ENCODE assay signal across 8 cellular contexts in the genomic region with DNA sequence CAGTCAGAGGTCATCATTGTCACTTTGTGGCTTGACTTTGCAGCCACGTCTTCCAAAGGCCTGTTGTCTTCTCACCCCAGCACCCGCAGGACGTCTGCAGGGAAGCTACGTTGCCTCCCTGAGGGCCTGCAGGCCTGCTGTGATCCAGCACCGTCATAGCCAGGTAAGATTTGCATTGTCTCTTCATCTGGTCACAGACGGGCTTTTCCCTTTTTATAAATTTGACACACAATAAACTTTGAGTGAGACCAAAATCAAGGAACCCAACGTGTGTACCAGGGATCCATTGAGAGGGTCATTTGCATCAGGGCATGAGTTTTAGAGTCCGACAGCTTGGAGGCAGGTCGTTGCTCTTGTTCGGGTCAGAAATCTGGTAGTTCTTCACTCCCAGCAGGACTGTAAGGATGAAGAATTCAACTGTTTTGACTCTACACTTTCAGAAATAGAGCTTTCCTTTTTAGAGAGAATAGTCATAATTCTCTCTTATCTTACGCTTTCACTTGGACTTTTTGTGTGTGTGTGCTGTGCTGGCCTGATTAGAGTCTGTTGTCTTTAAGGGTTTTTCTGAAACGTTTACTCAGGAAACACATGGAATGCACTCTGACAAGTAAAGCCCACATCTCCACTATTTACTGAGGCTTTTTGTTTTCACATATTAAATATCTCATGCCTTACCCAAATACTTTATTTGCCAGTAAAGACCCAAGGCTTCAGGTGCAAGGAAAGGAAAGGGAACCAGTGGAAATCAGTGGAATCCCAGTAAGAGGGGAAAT.
DNase-seq lines count a peak whose midpoint lies in the region; ATAC-seq and TF ChIP-seq lines count a peak whose summit lies in the region.

No MANE protein-coding gene starts in this region.

- TF ChIP-seq EP300 in tibial nerve (IDR thresholded peaks at IDR 0.05) = no peak

- H3K4me1 ChIP-seq in DND-41 (ENCODE audit: insufficient read depth, low read length) (peaks cover 40% of the 10 kb centered on the region), Peyer's patch (no peaks in the 10 kb centered on the region), tibial nerve (peaks cover 0 to 4% (median 2%) of the 10 kb centered on the region in 4 donors), esophagus squamous epithelium (no peaks in the 10 kb centered on the region)

- DNase-seq in DND-41 = peak; percentile 29
- DNase-seq in Peyer's patch = peak in 1 of 3 donors; percentile 67
- DNase-seq in effector CD4-positive, alpha-beta T cell = peak; percentile 63
- DNase-seq in tibial nerve (ENCODE audit: low spot score in 2 of 2) = no peak
- DNase-seq in iPS-NIHi11 (ENCODE audit: low spot score) = no peak
- DNase-seq in esophagus squamous epithelium (lab: John Stamatoyannopoulos, UW) = no peak
- no peak for DNase-seq in WERI-Rb-1

- TF ChIP-seq POLR2A in Peyer's patch (IDR thresholded peaks at IDR 0.05) = no peak
- no peak for TF ChIP-seq POLR2A in tibial nerve (IDR thresholded peaks at IDR 0.05)
- TF ChIP-seq POLR2A in esophagus squamous epithelium (IDR thresholded peaks at IDR 0.05) = no peak

- H3K36me3 ChIP-seq in DND-41 (ENCODE audit: insufficient read depth, low read length) = no peaks in the 10 kb centered on the region
- H3K36me3 ChIP-seq in Peyer's patch = no peaks in the 10 kb centered on the region
- H3K36me3 ChIP-seq in tibial nerve = no peaks in the 10 kb centered on the region
- no peaks in the 10 kb centered on the region for H3K36me3 ChIP-seq in esophagus squamous epithelium
- H3K36me3 ChIP-seq in WERI-Rb-1 = no peaks in the 10 kb centered on the region

- ATAC-seq in DND-41 (ENCODE audit: insufficient read depth, low read depth) (peak; percentile 66), GM21619 (IDR thresholded peaks at IDR 0.05; ENCODE audit: unreplicated experiment) (peak; percentile 77)

- peak overlapping the region; percentile 60 for H2AFZ ChIP-seq in DND-41 (ENCODE audit: low read depth, low read length)

- no peak overlapping the region for H3K4me3 ChIP-seq in DND-41 (ENCODE audit: low read depth in 1 of 2, low read length in 2 of 2)
- H3K4me3 ChIP-seq in Peyer's patch = no peak overlapping the region
- no peak overlapping the region for H3K4me3 ChIP-seq in tibial nerve
- H3K4me3 ChIP-seq in esophagus squamous epithelium = no peak overlapping the region
- H3K4me3 ChIP-seq in WERI-Rb-1 (ENCODE audit: low read depth, low read length) = no peak overlapping the region

- H4K20me1 ChIP-seq in DND-41 (ENCODE audit: insufficient read depth, low read length) = no peaks in the 10 kb centered on the region

- H3K27me3 ChIP-seq in DND-41 (ENCODE audit: insufficient read depth, low read length, poor library complexity) (no peaks in the 10 kb centered on the region), Peyer's patch (no peaks in the 10 kb centered on the region), tibial nerve (no peaks in the 10 kb centered on the region), esophagus squamous epithelium (no peaks in the 10 kb centered on the region), WERI-Rb-1 (ENCODE audit: insufficient read depth, low read depth, severe bottlenecking) (no peaks in the 10 kb centered on the region)

- H3K9me3 ChIP-seq in DND-41 (ENCODE audit: insufficient read depth, low read length, severe bottlenecking) (peaks cover 3% of the 10 kb centered on the region), Peyer's patch (no peaks in the 10 kb centered on the region), tibial nerve (no peaks in the 10 kb centered on the region), esophagus squamous epithelium (no peaks in the 10 kb centered on the region), WERI-Rb-1 (ENCODE audit: severe bottlenecking) (no peaks in the 10 kb centered on the region)

- TF ChIP-seq CTCF in DND-41 (IDR thresholded peaks at IDR 0.05; ENCODE audit: borderline replicate concordance, extremely low read depth, low read length, poor library complexity, severe bottlenecking) (no peak), Peyer's patch (IDR thresholded peaks at IDR 0.05) (no peak), tibial nerve (IDR thresholded peaks at IDR 0.05) (no peak), esophagus squamous epithelium (IDR thresholded peaks at IDR 0.05) (no peak), WERI-Rb-1 (IDR thresholded peaks at IDR 0.05; ENCODE audit: low read depth, low read length) (no peak)

- H3K79me2 ChIP-seq in DND-41 (ENCODE audit: insufficient read depth, low read length) = no peaks in the 10 kb centered on the region

- H3K4me2 ChIP-seq in DND-41 (ENCODE audit: insufficient read depth, low read length) = peak overlapping the region; percentile 28

- intact Hi-C loops in esophagus squamous epithelium (cut with DNase I) = no loop called here

- WGBS in tibial nerve, 2 donors = 38 to 42% methylated on average over 12 of the region's 12 CpGs
- WGBS in esophagus squamous epithelium, 2 donors = 61 to 62% methylated on average over 10 to 12 of the region's 12 CpGs

- H3K27ac ChIP-seq in DND-41 (ENCODE audit: low read length) (peak overlapping the region; percentile 89), Peyer's patch (peak overlapping the region; percentile 38 to 73 (median 66)), tibial nerve (peak overlapping the region in 3 of 4 donors; percentile 45 to 72 (median 48)), esophagus squamous epithelium (peak overlapping the region in 2 of 4 donors; percentile 2 to 5), WERI-Rb-1 (no peak overlapping the region)

- H3K9ac ChIP-seq in DND-41 (ENCODE audit: low read depth, low read length) = peak overlapping the region; percentile 48

Comparison
In these comparisons a context has a peak if more than half of its experiments do, and no peak if none do; other contexts are left out.
1. DNase-seq: peak in DND-41 (single experiment) and effector CD4-positive, alpha-beta T cell (single experiment); none in tibial nerve (0 of 2), iPS-NIHi11 (single experiment), esophagus squamous epithelium (single experiment) and WERI-Rb-1 (single experiment).